ENCODE assay signal across 8 cellular contexts in genomic region chr1:212814989-212815388, GRCh38. TPM values are rescaled to one million over a fixed set of nuclear protein-coding genes. Genes with fewer than 3 reads are reported as not detected.
DNase-seq lines count a peak whose midpoint lies in the region; ATAC-seq and TF ChIP-seq lines count a peak whose summit lies in the region.

No MANE protein-coding gene starts in this region.

- H3K4me3 Mint-ChIP-seq in activated naive CD4-positive, alpha-beta T cell treated with anti-CD3 and anti-CD28 coated beads for 36 hours, result no peak overlapping the region

- H3K4me1 ChIP-seq in thoracic aorta (ENCODE audit: control insufficient read depth in 1 of 2, low read depth in 2 of 2), result no peaks in the 10 kb centered on the region

- H3K27me3 ChIP-seq in thoracic aorta (replicated peaks; ENCODE audit: insufficient read depth), result no peaks in the 10 kb centered on the region

- intact Hi-C loops in activated naive CD4-positive, alpha-beta T cell treated with anti-CD3 and anti-CD28 coated beads for 36 hours (cut with micrococcal nuclease), result loop anchor here (1.0 kb wide), 1 partner anchor 180 kb away; no protein-coding TSS in a partner anchor

- DNase-seq in activated naive CD4-positive, alpha-beta T cell treated with anti-CD3 and anti-CD28 coated beads for 36 hours, result peak; percentile 30
- DNase-seq in activated naive CD4-positive, alpha-beta T cell treated with anti-CD3 and anti-CD28 coated beads, Interleukin-2, amount 50 U/mL, for 72 hours (ENCODE audit: low spot score in 2 of 2), result no peak
- DNase-seq in NCI-H82 (lab: John Stamatoyannopoulos, UW) (peak; percentile 41), fibroblast of the aortic adventitia (ENCODE audit: low read depth) (peak; percentile 35), thoracic aorta (ENCODE audit: low spot score) (no peak), NCI-H1436 treated with DMSO at 0.1 percent for 48 hours (lab: John Stamatoyannopoulos, UW) (no peak)

- H3K27ac ChIP-seq in thoracic aorta, result no peak overlapping the region

- peaks cover 2% of the 10 kb centered on the region for H3K36me3 Mint-ChIP-seq in activated naive CD4-positive, alpha-beta T cell treated with anti-CD3 and anti-CD28 coated beads for 36 hours (ENCODE audit: low read depth)
- no peaks in the 10 kb centered on the region for H3K36me3 Mint-ChIP-seq in activated naive CD4-positive, alpha-beta T cell treated with anti-CD3 and anti-CD28 coated beads, Interleukin-2, amount 50 U/mL, for 72 hours

- H3K36me3 ChIP-seq in thoracic aorta, result no peaks in the 10 kb centered on the region

- H3K4me3 ChIP-seq in fibroblast of the aortic adventitia (ENCODE audit: low read depth, low read length) (no peak overlapping the region), thoracic aorta (no peak overlapping the region)

- H3K9me3 Mint-ChIP-seq in activated naive CD4-positive, alpha-beta T cell treated with anti-CD3 and anti-CD28 coated beads for 36 hours, result no peaks in the 10 kb centered on the region
- H3K9me3 Mint-ChIP-seq in activated naive CD4-positive, alpha-beta T cell treated with anti-CD3 and anti-CD28 coated beads, Interleukin-2, amount 50 U/mL, for 72 hours, result no peaks in the 10 kb centered on the region

- peaks cover 5% of the 10 kb centered on the region for H3K4me1 Mint-ChIP-seq in activated naive CD4-positive, alpha-beta T cell treated with anti-CD3 and anti-CD28 coated beads for 36 hours (ENCODE audit: low read depth)

- H3K27me3 Mint-ChIP-seq in activated naive CD4-positive, alpha-beta T cell treated with anti-CD3 and anti-CD28 coated beads for 36 hours (ENCODE audit: low read depth), result no peaks in the 10 kb centered on the region

- ATAC-seq in activated naive CD4-positive, alpha-beta T cell treated with anti-CD3 and anti-CD28 coated beads, Interleukin-2, amount 50 U/mL, for 72 hours, result no peak
- ATAC-seq in thoracic aorta (ENCODE audit: insufficient number of reproducible peaks, low FRiP score, low read depth), result no peak
- ATAC-seq in HG03095 (IDR thresholded peaks at IDR 0.05; ENCODE audit: unreplicated experiment), result no peak
- no peak for ATAC-seq in HG03097 (IDR thresholded peaks at IDR 0.05; ENCODE audit: low FRiP score, unreplicated experiment)

- H3K27ac Mint-ChIP-seq in activated naive CD4-positive, alpha-beta T cell treated with anti-CD3 and anti-CD28 coated beads for 36 hours, result no peak overlapping the region
- no peak overlapping the region for H3K27ac Mint-ChIP-seq in activated naive CD4-positive, alpha-beta T cell treated with anti-CD3 and anti-CD28 coated beads, Interleukin-2, amount 50 U/mL, for 72 hours

- TF ChIP-seq CTCF in fibroblast of the aortic adventitia (IDR thresholded peaks at IDR 0.05; ENCODE audit: insufficient read depth, low read length) (peak; percentile 21), thoracic aorta (IDR thresholded peaks at IDR 0.05) (peak; percentile 13)

- H3K9me3 ChIP-seq in thoracic aorta, result no peaks in the 10 kb centered on the region

- CTCF ChIA-PET in activated naive CD4-positive, alpha-beta T cell treated with anti-CD3 and anti-CD28 coated beads for 36 hours (lab: Charles Lee), result interaction anchor here (0.6 to 1.9 kb wide), 8 partner anchors 17 to 206 kb away, joined by 3 to 17 read pairs (median 4); no protein-coding TSS in a partner anchor

RNA-seq across cellular contexts. Expression of gene TATDN3, which starts 23.3 kb away (rescaled TPM):
- total RNA-seq in activated naive CD4-positive, alpha-beta T cell treated with anti-CD3 and anti-CD28 coated beads for 36 hours, result 10 to 100 TPM; 14.9 to 16.9 TPM
- 10 to 100 TPM; 12.2 to 12.9 TPM for total RNA-seq in activated naive CD4-positive, alpha-beta T cell treated with anti-CD3 and anti-CD28 coated beads, Interleukin-2, amount 50 U/mL, for 72 hours
- total RNA-seq in fibroblast of the aortic adventitia (ENCODE audit: low replicate concordance) (9.2 and 15.0 TPM in 2 replicates), thoracic aorta (1 to 10 TPM; 8.1 to 8.9 TPM)

RNA-seq across cellular contexts. Expression of gene NSL1, which starts 23.4 kb away (rescaled TPM):
- 10 to 100 TPM; 21.2 to 23.7 TPM for total RNA-seq in activated naive CD4-positive, alpha-beta T cell treated with anti-CD3 and anti-CD28 coated beads for 36 hours
- 10 to 100 TPM; 27.8 to 33.8 TPM for total RNA-seq in activated naive CD4-positive, alpha-beta T cell treated with anti-CD3 and anti-CD28 coated beads, Interleukin-2, amount 50 U/mL, for 72 hours
- total RNA-seq in fibroblast of the aortic adventitia (ENCODE audit: low replicate concordance), result 15.9 and 41.1 TPM in 2 replicates
- total RNA-seq in thoracic aorta, result 10 to 100 TPM; 43.2 to 44.3 TPM

RNA-seq across cellular contexts. Expression of gene SPATA45, which starts 32.5 kb away (rescaled TPM):
- total RNA-seq in activated naive CD4-positive, alpha-beta T cell treated with anti-CD3 and anti-CD28 coated beads for 36 hours, result not detected
- total RNA-seq in activated naive CD4-positive, alpha-beta T cell treated with anti-CD3 and anti-CD28 coated beads, Interleukin-2, amount 50 U/mL, for 72 hours, result not detected
- not detected in 2 replicates for total RNA-seq in fibroblast of the aortic adventitia (ENCODE audit: low replicate concordance)
- not detected for total RNA-seq in thoracic aorta

RNA-seq across cellular contexts. Expression of gene FLVCR1, which starts 43.1 kb away (rescaled TPM):
- total RNA-seq in activated naive CD4-positive, alpha-beta T cell treated with anti-CD3 and anti-CD28 coated beads for 36 hours, result 1 to 10 TPM; 6.0 to 7.3 TPM
- 10 to 100 TPM in 1 of 2 donors, 1 to 10 TPM in 1; 9.1 to 11.4 TPM for total RNA-seq in activated naive CD4-positive, alpha-beta T cell treated with anti-CD3 and anti-CD28 coated beads, Interleukin-2, amount 50 U/mL, for 72 hours
- total RNA-seq in fibroblast of the aortic adventitia (ENCODE audit: low replicate concordance) (5.8 and 6.3 TPM in 2 replicates), thoracic aorta (10 to 100 TPM in 1 of 2 donors, 1 to 10 TPM in 1; 7.6 to 12.0 TPM)

Comparison
In these comparisons a context has a peak if more than half of its experiments do, and no peak if none do; other contexts are left out.
1. DNase-seq: peak in activated naive CD4-positive, alpha-beta T cell treated with anti-CD3 and anti-CD28 coated beads for 36 hours (single experiment), NCI-H82 (single experiment) and fibroblast of the aortic adventitia (single experiment); none in activated naive CD4-positive, alpha-beta T cell treated with anti-CD3 and anti-CD28 coated beads, Interleukin-2, amount 50 U/mL, for 72 hours (0 of 2), thoracic aorta (single experiment) and NCI-H1436 treated with DMSO at 0.1 percent for 48 hours (single experiment).